ENCODE assay signal across 16 cellular contexts in the genomic region with DNA sequence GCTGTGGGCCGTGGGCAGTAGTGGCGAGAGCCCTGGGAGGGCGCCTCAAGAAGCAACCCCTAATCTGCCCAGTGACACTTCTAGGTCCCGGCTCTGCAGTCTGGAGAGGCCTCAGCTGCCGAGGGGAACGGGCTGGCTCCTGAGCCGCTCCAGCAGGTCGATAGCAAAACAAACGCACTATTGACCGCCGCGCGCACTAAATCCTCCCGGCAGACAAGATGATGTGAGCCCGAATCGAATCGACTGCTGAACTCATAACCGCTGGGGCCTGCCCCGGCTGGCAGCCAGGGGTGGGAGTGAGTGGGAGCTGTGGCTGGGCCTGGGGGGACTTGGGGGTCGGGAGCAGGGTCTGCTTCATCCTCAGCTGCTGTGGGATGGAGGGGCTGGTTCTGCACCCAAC. TPM values are rescaled to one million over a fixed set of nuclear protein-coding genes. Genes with fewer than 3 reads are reported as not detected.
"Had no signal": no experiment of that assay in that cellular context is flagged by ENCODE, and none has a peak within 500 bp of the region (broad histone marks: within the 10 kb centered on the region; RNA-seq: fewer than 3 reads in every experiment).

No MANE protein-coding gene starts in this region.

- H2AFZ ChIP-seq: parathyroid adenoma had no signal

- H3K36me3 ChIP-seq: breast epithelium, esophagus squamous epithelium had no signal

- H3K9ac ChIP-seq: parathyroid adenoma had no signal

- H3K36me3 Mint-ChIP-seq: activated naive CD8-positive, alpha-beta T cell treated with anti-CD3 and anti-CD28 coated beads, Interleukin-2, amount 10 ng/mL, durations not matched to agents 7 days and 5 days; stimulated activated memory B cell treated with anti-CD40 and anti-IgM and Interleukin-4, amounts not matched to agents 10 μg/mL and 1 μg/mL and 100 μg/mL, for 72 hours had no signal

- H3K9me3 ChIP-seq: breast epithelium, esophagus squamous epithelium had no signal

- H3K27ac Mint-ChIP-seq: activated naive CD8-positive, alpha-beta T cell treated with anti-CD3 and anti-CD28 coated beads, Interleukin-2, amount 10 ng/mL, durations not matched to agents 7 days and 5 days; activated T-helper 1 cell treated with anti-CD3 and anti-CD28 coated beads, Interleukin-12 subunit alpha, Interleukin-12 subunit beta, Interleukin-2, Interleukin-4 antibody, amounts not matched to agents 30 ng/mL and 10 ng/mL and 1 ng/mL, durations not matched to agents 14 hours and 24 hours and 36 hours; T-helper 2 cell treated with Interferon-gamma antibody and Interleukin-4, amounts not matched to agents 5 μg/mL and 100 μg/mL, for 36 hours had no signal

- H3K4me3 ChIP-seq: breast epithelium, esophagus squamous epithelium had no signal

- H3K79me2 ChIP-seq: parathyroid adenoma had no signal

- H3K4me1 ChIP-seq: breast epithelium, parathyroid adenoma had no signal

- ATAC-seq: stimulated activated memory B cell treated with anti-CD40 and anti-IgM and Interleukin-4, amounts not matched to agents 10 μg/mL and 1 μg/mL and 100 μg/mL, for 72 hours had no signal

- H3K4me3 Mint-ChIP-seq: activated naive CD8-positive, alpha-beta T cell treated with anti-CD3 and anti-CD28 coated beads, Interleukin-2, amount 10 ng/mL, durations not matched to agents 7 days and 5 days; activated T-helper 1 cell treated with anti-CD3 and anti-CD28 coated beads, Interleukin-12 subunit alpha, Interleukin-12 subunit beta, Interleukin-2, Interleukin-4 antibody, amounts not matched to agents 30 ng/mL and 10 ng/mL and 1 ng/mL, durations not matched to agents 14 hours and 24 hours and 36 hours; stimulated activated memory B cell treated with anti-CD40 and anti-IgM and Interleukin-4, amounts not matched to agents 10 μg/mL and 1 μg/mL and 100 μg/mL, for 72 hours; T-helper 2 cell treated with Interferon-gamma antibody and Interleukin-4, amounts not matched to agents 5 μg/mL and 100 μg/mL, for 36 hours had no signal

- H3K27me3 Mint-ChIP-seq: activated naive CD8-positive, alpha-beta T cell treated with anti-CD3 and anti-CD28 coated beads, Interleukin-2, amount 10 ng/mL, durations not matched to agents 7 days and 5 days had no signal

- H3K4me1 Mint-ChIP-seq: activated naive CD8-positive, alpha-beta T cell treated with anti-CD3 and anti-CD28 coated beads, Interleukin-2, amount 10 ng/mL, durations not matched to agents 7 days and 5 days had no signal

- H3K9me3 Mint-ChIP-seq: activated naive CD8-positive, alpha-beta T cell treated with anti-CD3 and anti-CD28 coated beads, Interleukin-2, amount 10 ng/mL, durations not matched to agents 7 days and 5 days; activated T-helper 1 cell treated with anti-CD3 and anti-CD28 coated beads, Interleukin-12 subunit alpha, Interleukin-12 subunit beta, Interleukin-2, Interleukin-4 antibody, amounts not matched to agents 30 ng/mL and 10 ng/mL and 1 ng/mL, durations not matched to agents 14 hours and 24 hours and 36 hours; stimulated activated memory B cell treated with anti-CD40 and anti-IgM and Interleukin-4, amounts not matched to agents 10 μg/mL and 1 μg/mL and 100 μg/mL, for 72 hours; T-helper 2 cell treated with Interferon-gamma antibody and Interleukin-4, amounts not matched to agents 5 μg/mL and 100 μg/mL, for 36 hours had no signal

- DNase-seq: activated CD4-positive, CD25-positive, alpha-beta regulatory T cell treated with anti-CD3 and anti-CD28 coated beads, Interleukin-2, amount 50 U/mL, for 72 hours; activated naive CD8-positive, alpha-beta T cell treated with anti-CD3 and anti-CD28 coated beads, Interleukin-2, amount 10 ng/mL, durations not matched to agents 7 days and 5 days; aorta; esophagus squamous epithelium; kidney glomerular epithelial cell; SW 1271; trophoblast cell had no signal

- H3K27me3 ChIP-seq: breast epithelium, esophagus squamous epithelium had no signal

- H3K27ac ChIP-seq: breast epithelium, esophagus squamous epithelium, parathyroid adenoma had no signal

RNA-seq across cellular contexts. Expression of gene FLRT1, which starts 36.1 kb away (rescaled TPM):
- total RNA-seq: activated CD8-positive, alpha-beta memory T cell treated with anti-CD3 and anti-CD28 coated beads for 36 hours; activated naive CD8-positive, alpha-beta T cell treated with anti-CD3 and anti-CD28 coated beads, Interleukin-2, amount 10 ng/mL, durations not matched to agents 7 days and 5 days; activated T-helper 1 cell treated with anti-CD3 and anti-CD28 coated beads, Interleukin-12 subunit alpha, Interleukin-12 subunit beta, Interleukin-2, Interleukin-4 antibody, amounts not matched to agents 30 ng/mL and 10 ng/mL and 1 ng/mL, durations not matched to agents 14 hours and 24 hours and 36 hours; breast epithelium; dermis microvascular lymphatic vessel endothelial cell; glomerular endothelial cell; mesenteric fat pad had no signal
